ENCODE assay signal across 16 cellular contexts in genomic region chr4:110156442-110156841, GRCh38. TPM values are rescaled to one million over a fixed set of nuclear protein-coding genes. Genes with fewer than 3 reads are reported as not detected.
A peak's percentile ranks its signal among the peaks of the same experiment; 100 is the strongest.
DNase-seq lines count a peak whose midpoint lies in the region; ATAC-seq and TF ChIP-seq lines count a peak whose summit lies in the region.
"Had no signal": no experiment of that assay in that cellular context is flagged by ENCODE, and none has a peak within 500 bp of the region (broad histone marks: within the 10 kb centered on the region; RNA-seq: fewer than 3 reads in every experiment).

No MANE protein-coding gene starts in this region.

- H3K27ac Mint-ChIP-seq in natural killer cell (peak overlapping the region; percentile 67 to 70), mesothelial cell of epicardium (peak overlapping the region; percentile 39), neural progenitor cell (no peak overlapping the region)
- H3K27ac Mint-ChIP-seq in natural killer cell treated with Interleukin-12 subunit alpha and Interleukin-12 subunit beta and Interleukin-15 and Interleukin-18, amount 100 ng/mL, for 72 hours = peak overlapping the region in 1 of 2 donors; percentile 35
- H3K27ac Mint-ChIP-seq: CD4-positive, alpha-beta T cell had no signal

- H3K9me3 ChIP-seq in neural progenitor cell (ENCODE audit: low read depth) = no peaks in the 10 kb centered on the region
- H3K9me3 ChIP-seq: A549, Caco-2 had no signal

- H3K79me2 ChIP-seq in neural progenitor cell (ENCODE audit: low read depth) = peaks cover 90% of the 10 kb centered on the region

- H3K36me3 Mint-ChIP-seq in natural killer cell (no peaks in the 10 kb centered on the region), mesothelial cell of epicardium (no peaks in the 10 kb centered on the region), neural progenitor cell (no peaks in the 10 kb centered on the region)
- H3K36me3 Mint-ChIP-seq in natural killer cell treated with Interleukin-12 subunit alpha and Interleukin-12 subunit beta and Interleukin-15 and Interleukin-18, amount 100 ng/mL, for 72 hours = no peaks in the 10 kb centered on the region

- DNase-seq in natural killer cell = no peak
- DNase-seq in natural killer cell treated with Interleukin-12 subunit alpha and Interleukin-12 subunit beta and Interleukin-15 and Interleukin-18, amount 100 ng/mL, for 72 hours (ENCODE audit: low spot score) = no peak
- DNase-seq in mesothelial cell of epicardium (ENCODE audit: low spot score in 2 of 2, unreplicated experiment in 2 of 2) = no peak
- no peak for DNase-seq in neural progenitor cell (ENCODE audit: low spot score)
- DNase-seq in NCI-H1417 (lab: John Stamatoyannopoulos, UW) = no peak
- DNase-seq in activated effector memory CD4-positive, alpha-beta T cell treated with Interleukin-2 at 50 U/mL for 16 hours = no peak
- DNase-seq: AML-193; Caco-2; CD4-positive, alpha-beta T cell; GM23248; HCEC 1CT had no signal

- no peaks in the 10 kb centered on the region for H3K36me3 ChIP-seq in neural progenitor cell

- no peak overlapping the region for H3K4me2 ChIP-seq in neural progenitor cell
- H3K4me2 ChIP-seq: A549 had no signal

- H3F3A ChIP-seq in neural progenitor cell (ENCODE audit: low read depth) = no peaks in the 10 kb centered on the region

- H2AFZ ChIP-seq in neural progenitor cell (replicated peaks) = no peak overlapping the region
- H2AFZ ChIP-seq: GM23248 had no signal

- no peak for TF ChIP-seq CTCF in natural killer cell (IDR thresholded peaks at IDR 0.05)
- no peak for TF ChIP-seq CTCF in mesothelial cell of epicardium (IDR thresholded peaks at IDR 0.05; ENCODE audit: unreplicated experiment)
- no peak for TF ChIP-seq CTCF in neural progenitor cell (IDR thresholded peaks at IDR 0.05)

- H3K9me3 Mint-ChIP-seq in natural killer cell (no peaks in the 10 kb centered on the region), mesothelial cell of epicardium (no peaks in the 10 kb centered on the region), neural progenitor cell (no peaks in the 10 kb centered on the region)
- H3K9me3 Mint-ChIP-seq in natural killer cell treated with Interleukin-12 subunit alpha and Interleukin-12 subunit beta and Interleukin-15 and Interleukin-18, amount 100 ng/mL, for 72 hours = no peaks in the 10 kb centered on the region
- H3K9me3 Mint-ChIP-seq: CD4-positive, alpha-beta T cell had no signal

- peaks cover 59% of the 10 kb centered on the region for H4K20me1 ChIP-seq in neural progenitor cell (ENCODE audit: low read depth)

- ATAC-seq in natural killer cell (no peak), HG02840 (IDR thresholded peaks at IDR 0.05; ENCODE audit: low FRiP score, unreplicated experiment) (no peak)
- no peak for ATAC-seq in natural killer cell treated with Interleukin-12 subunit alpha and Interleukin-12 subunit beta and Interleukin-15 and Interleukin-18, amount 100 ng/mL, for 72 hours
- ATAC-seq: A549, HepG2 had no signal

- H3K4me3 Mint-ChIP-seq in natural killer cell (no peak overlapping the region), mesothelial cell of epicardium (no peak overlapping the region), neural progenitor cell (no peak overlapping the region)
- no peak overlapping the region for H3K4me3 Mint-ChIP-seq in natural killer cell treated with Interleukin-12 subunit alpha and Interleukin-12 subunit beta and Interleukin-15 and Interleukin-18, amount 100 ng/mL, for 72 hours
- H3K4me3 Mint-ChIP-seq: CD4-positive, alpha-beta T cell had no signal

- peak overlapping the region; percentile 56 for H3K27ac ChIP-seq in neural progenitor cell
- H3K27ac ChIP-seq: 22Rv1, C4-2B, GM23248 had no signal

- peaks cover 5% of the 10 kb centered on the region for H3K4me1 ChIP-seq in neural progenitor cell

- peaks cover 37 to 40% of the 10 kb centered on the region in 2 donors for H3K4me1 Mint-ChIP-seq in natural killer cell
- H3K4me1 Mint-ChIP-seq in natural killer cell treated with Interleukin-12 subunit alpha and Interleukin-12 subunit beta and Interleukin-15 and Interleukin-18, amount 100 ng/mL, for 72 hours (ENCODE audit: low read depth in 2 of 2) = peaks cover 31% of the 10 kb centered on the region in 2 donors
- peaks cover 18% of the 10 kb centered on the region for H3K4me1 Mint-ChIP-seq in mesothelial cell of epicardium
- peaks cover 31% of the 10 kb centered on the region for H3K4me1 Mint-ChIP-seq in neural progenitor cell

- H3K27me3 Mint-ChIP-seq in natural killer cell (ENCODE audit: low read depth in 2 of 2) (no peaks in the 10 kb centered on the region), mesothelial cell of epicardium (ENCODE audit: low read depth) (no peaks in the 10 kb centered on the region), neural progenitor cell (ENCODE audit: insufficient read depth, low read depth) (no peaks in the 10 kb centered on the region)
- no peaks in the 10 kb centered on the region for H3K27me3 Mint-ChIP-seq in natural killer cell treated with Interleukin-12 subunit alpha and Interleukin-12 subunit beta and Interleukin-15 and Interleukin-18, amount 100 ng/mL, for 72 hours
- H3K27me3 Mint-ChIP-seq: CD4-positive, alpha-beta T cell had no signal

- no peaks in the 10 kb centered on the region for H3K27me3 ChIP-seq in neural progenitor cell

- no peak overlapping the region for H3K4me3 ChIP-seq in neural progenitor cell
- H3K4me3 ChIP-seq: A549, GM23248 had no signal

- no peak overlapping the region for H3K9ac ChIP-seq in neural progenitor cell
- H3K9ac ChIP-seq: GM23248 had no signal

- intact Hi-C loops in natural killer cell (cut with micrococcal nuclease) = no loop called here

RNA-seq across cellular contexts. Expression of gene ELOVL6, which starts 42.0 kb away (rescaled TPM):
- total RNA-seq in natural killer cell (10 to 100 TPM; 25.0 to 35.2 (median 30.9) TPM), mesothelial cell of epicardium (24.4 to 27.6 TPM (median 24.5 TPM) in 3 replicates), neural progenitor cell (ENCODE audit: low replicate concordance) (45.9 and 54.4 TPM in 2 replicates)
- 10 to 100 TPM; 20.2 to 26.5 TPM for total RNA-seq in natural killer cell treated with Interleukin-12 subunit alpha and Interleukin-12 subunit beta and Interleukin-15 and Interleukin-18, amount 100 ng/mL, for 72 hours
